32 cellular contexts compared by ENCODE assay signal in the genomic region with DNA sequence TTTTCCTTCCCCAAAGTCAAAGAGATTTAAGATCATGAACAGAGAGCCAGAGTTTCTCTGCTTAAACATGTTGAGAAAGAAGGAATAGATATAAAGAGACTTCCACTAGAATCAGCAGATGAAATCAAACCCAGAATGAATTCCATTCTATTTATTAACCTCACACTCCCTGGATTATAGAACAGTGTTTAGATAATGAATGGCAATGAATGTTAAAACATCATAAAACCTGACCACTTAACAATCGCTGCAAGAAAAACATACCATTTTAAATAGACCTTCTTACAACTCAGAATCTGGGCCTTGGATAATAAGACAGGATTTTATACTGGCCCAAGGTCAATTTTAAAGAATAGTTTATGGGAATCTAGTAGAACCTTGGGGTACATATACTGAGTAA.
DNase-seq lines count a peak whose midpoint lies in the region; ATAC-seq, FAIRE-seq and TF ChIP-seq lines count a peak whose summit lies in the region.
"Had no signal": no experiment of that assay in that cellular context is flagged by ENCODE, and none has a peak within 500 bp of the region (broad histone marks: within the 10 kb centered on the region; RNA-seq: fewer than 3 reads in every experiment).

No MANE protein-coding gene starts in this region.

- in situ Hi-C loops in brain microvascular endothelial cell (cut with HindIII; ENCODE audit: low pct_ligation_motif_present, low sequenced_read_pairs): no loop called here

- DNase-seq in A549 (ENCODE audit: low read depth in 1 of 2, low spot score in 1 of 2) (no peak), HCEC 1CT (peak; percentile 57), brain microvascular endothelial cell (no peak), inferior parietal cortex (ENCODE audit: extremely low spot score) (no peak), MG63 (no peak), esophagus squamous epithelium (lab: John Stamatoyannopoulos, UW) (no peak), hypothalamus (lab: John Stamatoyannopoulos, UW) (no peak)
- DNase-seq: activated CD4-positive, CD25-positive, alpha-beta regulatory T cell; activated naive CD4-positive, alpha-beta T cell; activated naive CD8-positive, alpha-beta T cell treated with anti-CD3 and anti-CD28 coated beads, Interleukin-2, amount 50 U/mL, for 24 hours; activated T-cell treated with anti-CD3 and anti-CD28 coated beads, Interleukin-2, amount 50 U/mL, for 4 hours; CD4-positive, alpha-beta memory T cell; endodermal cell; hippocampal formation; left cardiac atrium; NCI-H1092; NCI-H1694 treated with DMSO at 0.1 percent for 48 hours; NCI-H510A; nephron progenitor cell; retina; small intestine; stimulated activated naive CD4-positive, alpha-beta T cell treated with Interleukin-2 at 50 U/mL for 16 hours; T-helper 1 cell had no signal

- H3K36me3 Mint-ChIP-seq in nephron (ENCODE audit: low read depth): peaks cover 3% of the 10 kb centered on the region
- H3K36me3 Mint-ChIP-seq: CD4-positive, alpha-beta memory T cell had no signal

- H3K27me3 ChIP-seq in brain microvascular endothelial cell (replicated peaks): no peaks in the 10 kb centered on the region
- H3K27me3 ChIP-seq in MG63: no peaks in the 10 kb centered on the region
- peaks cover 8 to 74% (median 18%) of the 10 kb centered on the region in 4 donors for H3K27me3 ChIP-seq in esophagus squamous epithelium
- H3K27me3 ChIP-seq: pancreas had no signal

- FAIRE-seq in A549 (lab: Jason Lieb, UNC): peak; percentile 46
- FAIRE-seq: GM12878, pancreas, small intestine had no signal

- H3K9me3 Mint-ChIP-seq in nephron: peaks cover 4% of the 10 kb centered on the region
- H3K9me3 Mint-ChIP-seq: CD4-positive, alpha-beta memory T cell; endodermal cell had no signal

- H3K4me3 Mint-ChIP-seq in nephron: no peak overlapping the region
- H3K4me3 Mint-ChIP-seq: activated naive CD8-positive, alpha-beta T cell treated with anti-CD3 and anti-CD28 coated beads, Interleukin-2, amount 50 U/mL, for 24 hours; activated T-cell treated with anti-CD3 and anti-CD28 coated beads, Interleukin-2, amount 50 U/mL, for 4 hours; B cell; CD4-positive, alpha-beta memory T cell; endodermal cell; IgD-negative memory B cell; nephron progenitor cell had no signal

- peaks cover 48% of the 10 kb centered on the region for H3K27me3 Mint-ChIP-seq in nephron (ENCODE audit: low read depth)

- WGBS in A549 (ENCODE audit: missing lambda C conversion rate): 81% methylated on average over 1 of the region's 1 CpG
- WGBS in esophagus squamous epithelium, 2 donors: 74 to 77% methylated on average over 1 of the region's 1 CpG

- peaks cover 43% of the 10 kb centered on the region for H3K4me1 Mint-ChIP-seq in nephron

- TF ChIP-seq POLR2A in A549 (IDR thresholded peaks at IDR 0.05; ENCODE audit: low read length) (no peak), esophagus squamous epithelium (IDR thresholded peaks at IDR 0.05) (no peak)

- TF ChIP-seq CTCF in A549 (IDR thresholded peaks at IDR 0.05): no peak
- no peak for TF ChIP-seq CTCF in brain microvascular endothelial cell (IDR thresholded peaks at IDR 0.05; ENCODE audit: low read depth, low read length, missing control alignments)
- no peak for TF ChIP-seq CTCF in nephron (IDR thresholded peaks at IDR 0.05; ENCODE audit: unreplicated experiment in 3 of 3)
- no peak for TF ChIP-seq CTCF in esophagus squamous epithelium (IDR thresholded peaks at IDR 0.05)

- H3K4me3 ChIP-seq in A549 (no peak overlapping the region), brain microvascular endothelial cell (ENCODE audit: low read depth, low read length) (no peak overlapping the region), MG63 (no peak overlapping the region), esophagus squamous epithelium (no peak overlapping the region)
- H3K4me3 ChIP-seq: gastroesophageal sphincter, GM12878, HAP-1, lung, pancreas had no signal

- TF ChIP-seq RAD21 in A549 (conservative IDR thresholded peaks at IDR 0.05 in 1 of 2, IDR thresholded peaks at IDR 0.05 in 1 of 2): no peak

- no peak for TF ChIP-seq EP300 in A549 (IDR thresholded peaks at IDR 0.05)

- peaks cover 26% of the 10 kb centered on the region for H3K4me1 ChIP-seq in A549
- peaks cover 0 to 19% (median 13%) of the 10 kb centered on the region in 3 donors for H3K4me1 ChIP-seq in esophagus squamous epithelium
- H3K4me1 ChIP-seq: pancreas had no signal

- no peaks in the 10 kb centered on the region for H3K9me3 ChIP-seq in A549
- no peaks in the 10 kb centered on the region; the same call in 1 of the 2 replicates for H3K9me3 ChIP-seq in MG63
- H3K9me3 ChIP-seq in esophagus squamous epithelium: no peaks in the 10 kb centered on the region
- H3K9me3 ChIP-seq: gastroesophageal sphincter, HAP-1, pancreas had no signal

- peak overlapping the region; percentile 26 to 40 (median 39) for H3K27ac Mint-ChIP-seq in nephron
- H3K27ac Mint-ChIP-seq: activated naive CD8-positive, alpha-beta T cell treated with anti-CD3 and anti-CD28 coated beads, Interleukin-2, amount 50 U/mL, for 24 hours; B cell; CD4-positive, alpha-beta memory T cell; endodermal cell; IgD-negative memory B cell; nephron progenitor cell had no signal

- H3K27ac ChIP-seq in A549: peak overlapping the region; percentile 6 to 27; a peak in 3 of 6 replicates
- peak overlapping the region; percentile 90 for H3K27ac ChIP-seq in brain microvascular endothelial cell
- H3K27ac ChIP-seq in esophagus squamous epithelium: no peak overlapping the region
- H3K27ac ChIP-seq: gastroesophageal sphincter, pancreas, RWPE1 had no signal

- no peak for ATAC-seq in A549
- ATAC-seq: activated naive CD8-positive, alpha-beta T cell treated with anti-CD3 and anti-CD28 coated beads, Interleukin-2, amount 50 U/mL, for 24 hours; activated T-cell treated with anti-CD3 and anti-CD28 coated beads, Interleukin-2, amount 50 U/mL, for 4 hours had no signal

- peak overlapping the region; percentile 51 for H3K4me2 ChIP-seq in A549

- intact Hi-C loops in esophagus squamous epithelium (cut with DNase I): no loop called here

- POLR2A ChIA-PET in A549 (lab: Yijun Ruan, JAX): interaction anchor here (1.0 kb wide), 1 partner anchor 65 kb away, joined by 5 read pairs; no protein-coding TSS in a partner anchor

- H3K36me3 ChIP-seq in brain microvascular endothelial cell (replicated peaks): no peaks in the 10 kb centered on the region
- H3K36me3 ChIP-seq in MG63: no peaks in the 10 kb centered on the region
- no peaks in the 10 kb centered on the region for H3K36me3 ChIP-seq in esophagus squamous epithelium
- H3K36me3 ChIP-seq: gastroesophageal sphincter, HAP-1, pancreas had no signal

- CTCF ChIA-PET in A549 (lab: Yijun Ruan, JAX): interaction anchor here (0.7 to 3.1 kb wide), 6 partner anchors 65 to 321 kb away, joined by 3 to 13 read pairs (median 8); no protein-coding TSS in a partner anchor

TF ChIP-seq in A549, 52 proteins besides CTCF, POLR2A, EP300 and RAD21:
- no peak for TF ChIP-seq HOXA7 (CRISPR knock-in tag; IDR thresholded peaks at IDR 0.05)
- no peak for TF ChIP-seq ESRRA (IDR thresholded peaks at IDR 0.05; ENCODE audit: borderline replicate concordance, low read length)
- no peak for TF ChIP-seq HMGXB4 (CRISPR knock-in tag; IDR thresholded peaks at IDR 0.05; ENCODE audit: borderline replicate concordance)
- no peak for TF ChIP-seq FOSB (CRISPR knock-in tag; IDR thresholded peaks at IDR 0.05)
- TF ChIP-seq EHF (CRISPR knock-in tag; IDR thresholded peaks at IDR 0.05): no peak
- no peak for TF ChIP-seq E2F6 (IDR thresholded peaks at IDR 0.05; ENCODE audit: borderline replicate concordance, low read depth)
- no peak for TF ChIP-seq PHF8 (IDR thresholded peaks at IDR 0.05; ENCODE audit: borderline replicate concordance, low read depth)
- TF ChIP-seq HES2 (IDR thresholded peaks at IDR 0.05): no peak
- no peak for TF ChIP-seq HOXB13 (CRISPR knock-in tag; IDR thresholded peaks at IDR 0.05; ENCODE audit: low read depth)
- no peak for TF ChIP-seq POLR2AphosphoS2 (conservative IDR thresholded peaks at IDR 0.05; ENCODE audit: low read length)
- no peak for TF ChIP-seq CHD2 (IDR thresholded peaks at IDR 0.05; ENCODE audit: low read length, partially characterized antibody)
- no peak for TF ChIP-seq GATA3 (IDR thresholded peaks at IDR 0.05; ENCODE audit: borderline replicate concordance)
- no peak for TF ChIP-seq CEBPB (IDR thresholded peaks at IDR 0.05)
- no peak for TF ChIP-seq ZFP36 (IDR thresholded peaks at IDR 0.05; ENCODE audit: borderline replicate concordance, partially characterized antibody)
- TF ChIP-seq, protein P1, sequence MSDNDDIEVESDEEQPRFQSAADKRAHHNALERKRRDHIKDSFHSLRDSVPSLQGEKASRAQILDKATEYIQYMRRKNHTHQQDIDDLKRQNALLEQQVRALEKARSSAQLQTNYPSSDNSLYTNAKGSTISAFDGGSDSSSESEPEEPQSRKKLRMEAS (IDR thresholded peaks at IDR 0.05): no peak
- TF ChIP-seq HOXB5 (CRISPR knock-in tag; IDR thresholded peaks at IDR 0.05): no peak

Comparison
In these comparisons a context has a peak if more than half of its experiments do, and no peak if none do; other contexts are left out.
1. H3K27ac ChIP-seq: peak in A549 (2 of 2) and brain microvascular endothelial cell (single experiment); none in esophagus squamous epithelium (0 of 4).